ENCODE assay signal across 1 cellular context in genomic region chr7:1534330-1535099, GRCh38.
TF ChIP-seq lines count a peak whose summit lies in the region.

No MANE protein-coding gene starts in this region.

TF ChIP-seq in IMR-90, 13 proteins besides CTCF, POLR2A, EP300 and RAD21:
- no peak for TF ChIP-seq NFE2L2 (IDR thresholded peaks at IDR 0.05; ENCODE audit: low read depth, low read length)
- TF ChIP-seq RFX5 (IDR thresholded peaks at IDR 0.05; ENCODE audit: low read depth, low read length) = no peak
- TF ChIP-seq FOS (IDR thresholded peaks at IDR 0.05; ENCODE audit: low read depth, low read length) = no peak
- no peak for TF ChIP-seq BHLHE40 (IDR thresholded peaks at IDR 0.05; ENCODE audit: low read depth, low read length)
- TF ChIP-seq CHD1 (IDR thresholded peaks at IDR 0.05; ENCODE audit: low read depth, low read length) = no peak
- no peak for TF ChIP-seq RCOR1 (IDR thresholded peaks at IDR 0.05; ENCODE audit: insufficient replicate concordance, low read length)
- no peak for TF ChIP-seq SMC3 (IDR thresholded peaks at IDR 0.05; ENCODE audit: low read depth, low read length)
- TF ChIP-seq MXI1 (IDR thresholded peaks at IDR 0.05; ENCODE audit: borderline replicate concordance, low read depth, low read length) = no peak
- no peak for TF ChIP-seq MAZ (IDR thresholded peaks at IDR 0.05; ENCODE audit: borderline replicate concordance, low read depth, low read length)
- TF ChIP-seq USF2 (IDR thresholded peaks at IDR 0.05; ENCODE audit: low read depth, low read length) = no peak
- TF ChIP-seq ELK1 (IDR thresholded peaks at IDR 0.05; ENCODE audit: borderline replicate concordance, low read depth, low read length) = no peak
- no peak for TF ChIP-seq MAFK (IDR thresholded peaks at IDR 0.05; ENCODE audit: low read depth, low read length)
- no peak for TF ChIP-seq CEBPB (IDR thresholded peaks at IDR 0.05; ENCODE audit: low read depth, low read length)
